ENCODE assay signal across 9 cellular contexts in the genomic region with DNA sequence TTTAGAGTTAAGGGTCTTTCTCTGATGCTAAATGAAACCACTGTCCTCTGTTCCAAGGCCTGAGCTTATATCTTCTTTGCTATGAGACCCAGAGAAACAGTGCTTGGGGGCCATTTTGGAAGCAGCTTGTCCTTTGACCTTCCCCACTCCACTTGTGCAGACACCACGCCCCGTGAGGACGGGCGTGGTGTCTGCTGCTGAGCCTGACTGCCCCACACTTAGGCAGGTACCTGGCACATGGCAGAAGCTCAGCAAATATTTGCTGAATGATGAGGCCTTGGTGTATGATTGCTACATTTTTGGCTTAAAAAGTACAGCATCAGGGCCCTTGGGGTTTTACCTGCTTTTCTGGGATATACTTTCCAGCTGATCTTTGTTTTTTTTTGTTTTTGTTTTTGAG.
DNase-seq lines count a peak whose midpoint lies in the region; ATAC-seq, FAIRE-seq and TF ChIP-seq lines count a peak whose summit lies in the region.
"Had no signal": no experiment of that assay in that cellular context is flagged by ENCODE, and none has a peak within 500 bp of the region (broad histone marks: within the 10 kb centered on the region; RNA-seq: fewer than 3 reads in every experiment).

No MANE protein-coding gene starts in this region.

- H3K4me2 ChIP-seq in HepG2 (ENCODE audit: low read depth, low read length) = no peak overlapping the region

- no peaks in the 10 kb centered on the region for H3K27me3 Mint-ChIP-seq in activated T-cell treated with anti-CD3 and anti-CD28 coated beads, Interleukin-2, amount 50 U/mL, for 72 hours (ENCODE audit: low read depth)

- CTCF ChIA-PET in HepG2 (lab: Yijun Ruan, JAX; ENCODE audit: low intra/inter-chr PET ratio, low total read pairs) = no interaction called here

- intact Hi-C loops in HepG2 (cut with micrococcal nuclease; ENCODE audit: unreplicated experiment) = no loop called here

- peaks cover 3% of the 10 kb centered on the region; the same call in 1 of the 2 replicates for H4K20me1 ChIP-seq in HepG2 (ENCODE audit: insufficient read depth, low read length)

- H3K36me3 Mint-ChIP-seq in activated T-cell treated with anti-CD3 and anti-CD28 coated beads, Interleukin-2, amount 50 U/mL, for 72 hours (ENCODE audit: insufficient read depth in 2 of 2) = peaks cover 2 to 12% of the 10 kb centered on the region in 2 donors
- peaks cover 6 to 21% of the 10 kb centered on the region in 2 donors for H3K36me3 Mint-ChIP-seq in activated naive CD4-positive, alpha-beta T cell treated with anti-CD3 and anti-CD28 coated beads, Interleukin-2, amount 50 U/mL, for 72 hours

- H3K4me1 Mint-ChIP-seq in activated T-cell treated with anti-CD3 and anti-CD28 coated beads, Interleukin-2, amount 50 U/mL, for 72 hours (ENCODE audit: low read depth) = peaks cover 96% of the 10 kb centered on the region

- peaks cover 23% of the 10 kb centered on the region for H3K79me2 ChIP-seq in HepG2 (ENCODE audit: insufficient read depth, low read length)

- TF ChIP-seq EP300 in HepG2 (IDR thresholded peaks at IDR 0.05; ENCODE audit: low read depth in 2 of 2, low read length in 2 of 2) (no peak), HepG2 (CRISPR knock-in tag; IDR thresholded peaks at IDR 0.05; ENCODE audit: borderline replicate concordance) (no peak), upper lobe of left lung (IDR thresholded peaks at IDR 0.05) (no peak)

- in situ Hi-C loops in HepG2 (cut with HindIII; ENCODE audit: extremely low pct_ligation_motif_present, low pct_unique_long_range_greater_than_20kb) = no loop called here

- no TSS peak for BruUV-seq in HepG2 (replicated peaks; lab: Mats Ljungman, UMichigan)

- no peaks in the 10 kb centered on the region for H3K27me3 ChIP-seq in HepG2 (ENCODE audit: control insufficient read depth in 1 of 2, insufficient read depth in 2 of 2, low read length in 2 of 2)
- H3K27me3 ChIP-seq in upper lobe of left lung = no peaks in the 10 kb centered on the region
- H3K27me3 ChIP-seq: gastrocnemius medialis had no signal

- H3K36me3 ChIP-seq in HepG2 (replicated peaks in 1 of 2; ENCODE audit: control insufficient read depth in 1 of 2, insufficient read depth in 2 of 2, low read length in 2 of 2) (peaks cover 3% of the 10 kb centered on the region in 2 experiments; a peak in 3 of 5 replicates), upper lobe of left lung (peaks cover 0 to 3% (median 2%) of the 10 kb centered on the region in 4 donors)
- H3K36me3 ChIP-seq: gastrocnemius medialis had no signal

- peak overlapping the region; percentile 87 for H3K27ac Mint-ChIP-seq in activated T-cell treated with anti-CD3 and anti-CD28 coated beads, Interleukin-2, amount 50 U/mL, for 72 hours
- peak overlapping the region; percentile 88 to 90 for H3K27ac Mint-ChIP-seq in activated naive CD4-positive, alpha-beta T cell treated with anti-CD3 and anti-CD28 coated beads, Interleukin-2, amount 50 U/mL, for 72 hours

- peak overlapping the region; percentile 79 to 80 for H3K4me3 Mint-ChIP-seq in activated T-cell treated with anti-CD3 and anti-CD28 coated beads, Interleukin-2, amount 50 U/mL, for 72 hours

- TF ChIP-seq POLR2A in HepG2 (IDR thresholded peaks at IDR 0.05; ENCODE audit: insufficient read depth in 1 of 2, low read depth in 2 of 2, low read length in 2 of 2) (no peak), upper lobe of left lung (IDR thresholded peaks at IDR 0.05) (no peak)

- DNase-seq in activated T-cell treated with anti-CD3 and anti-CD28 coated beads, Interleukin-2, amount 50 U/mL, for 72 hours = no peak
- no peak for DNase-seq in activated T-cell treated with anti-CD3 and anti-CD28 coated beads for 4 hours
- no peak for DNase-seq in activated naive CD4-positive, alpha-beta T cell treated with anti-CD3 and anti-CD28 coated beads, Interleukin-2, amount 50 U/mL, for 72 hours (ENCODE audit: low spot score in 2 of 2)
- no peak for DNase-seq in HepG2 (ENCODE audit: low spot score)
- DNase-seq in upper lobe of left lung = no peak
- no peak for DNase-seq in DMS 273 treated with DMSO at 0.1 percent for 48 hours (lab: John Stamatoyannopoulos, UW)

- H3K4me1 ChIP-seq in HepG2 (ENCODE audit: insufficient read depth, low read length) = peaks cover 63% of the 10 kb centered on the region
- H3K4me1 ChIP-seq in upper lobe of left lung = peaks cover 51 to 80% (median 69%) of the 10 kb centered on the region in 4 donors

- no peak for FAIRE-seq in HepG2 (lab: Jason Lieb, UNC)

- H3K9me3 ChIP-seq in HepG2 (ENCODE audit: low read length) (no peaks in the 10 kb centered on the region), upper lobe of left lung (no peaks in the 10 kb centered on the region)
- H3K9me3 ChIP-seq: gastrocnemius medialis had no signal

- POLR2A ChIA-PET in HepG2 (lab: Yijun Ruan, JAX) = no interaction called here

- no peak overlapping the region for H2AFZ ChIP-seq in HepG2 (ENCODE audit: low read length)

- TF ChIP-seq CTCF in HepG2 (CRISPR knock-in tag; IDR thresholded peaks at IDR 0.05) (no peak), upper lobe of left lung (IDR thresholded peaks at IDR 0.05) (no peak)

- 83% methylated on average over 4 of the region's 4 CpGs for WGBS in HepG2 (ENCODE audit: low lambda C conversion rate)
- WGBS in upper lobe of left lung, 2 donors = 46 to 69% methylated on average over 4 of the region's 4 CpGs

- H3K27ac ChIP-seq in HepG2 (ENCODE audit: extremely low read length, insufficient read depth, low read length) (no peak overlapping the region), upper lobe of left lung (peak overlapping the region; percentile 53 to 79 (median 76))

- H3K9ac ChIP-seq in HepG2 (ENCODE audit: insufficient read depth, low read depth, low read length) = no peak overlapping the region

- no peak for TF ChIP-seq RAD21 in HepG2 (CRISPR knock-in tag; IDR thresholded peaks at IDR 0.05)

- no peak for ATAC-seq in activated T-cell treated with anti-CD3 and anti-CD28 coated beads, Interleukin-2, amount 50 U/mL, for 72 hours (replicated peaks in 1 of 2)
- ATAC-seq in activated naive CD4-positive, alpha-beta T cell treated with anti-CD3 and anti-CD28 coated beads, Interleukin-2, amount 50 U/mL, for 72 hours = no peak
- ATAC-seq in HepG2 (peak; percentile 24; the same call in 1 of the 3 replicates), upper lobe of left lung (ENCODE audit: low FRiP score in 2 of 2) (no peak), GM21447 (IDR thresholded peaks at IDR 0.05; ENCODE audit: unreplicated experiment) (no peak), HG02588 (IDR thresholded peaks at IDR 0.05; ENCODE audit: unreplicated experiment) (no peak)

- H3K4me3 ChIP-seq in HepG2 (replicated peaks in 1 of 3; ENCODE audit: insufficient read depth in 1 of 3, low read depth in 2 of 3, low read length in 3 of 3) = no peak overlapping the region
- H3K4me3 ChIP-seq in upper lobe of left lung = peak overlapping the region in 2 of 4 donors; percentile 3 to 25

- H3K9me3 Mint-ChIP-seq in activated T-cell treated with anti-CD3 and anti-CD28 coated beads, Interleukin-2, amount 50 U/mL, for 72 hours = peaks cover 2 to 3% of the 10 kb centered on the region in 2 donors
- H3K9me3 Mint-ChIP-seq in activated naive CD4-positive, alpha-beta T cell treated with anti-CD3 and anti-CD28 coated beads, Interleukin-2, amount 50 U/mL, for 72 hours = peaks cover 0 to 5% of the 10 kb centered on the region in 2 donors

TF ChIP-seq in HepG2, 621 proteins besides CTCF, POLR2A, EP300 and RAD21:
- TF ChIP-seq FOSL2 (CRISPR knock-in tag; IDR thresholded peaks at IDR 0.05) = peak; percentile 36
- TF ChIP-seq, protein P1, sequence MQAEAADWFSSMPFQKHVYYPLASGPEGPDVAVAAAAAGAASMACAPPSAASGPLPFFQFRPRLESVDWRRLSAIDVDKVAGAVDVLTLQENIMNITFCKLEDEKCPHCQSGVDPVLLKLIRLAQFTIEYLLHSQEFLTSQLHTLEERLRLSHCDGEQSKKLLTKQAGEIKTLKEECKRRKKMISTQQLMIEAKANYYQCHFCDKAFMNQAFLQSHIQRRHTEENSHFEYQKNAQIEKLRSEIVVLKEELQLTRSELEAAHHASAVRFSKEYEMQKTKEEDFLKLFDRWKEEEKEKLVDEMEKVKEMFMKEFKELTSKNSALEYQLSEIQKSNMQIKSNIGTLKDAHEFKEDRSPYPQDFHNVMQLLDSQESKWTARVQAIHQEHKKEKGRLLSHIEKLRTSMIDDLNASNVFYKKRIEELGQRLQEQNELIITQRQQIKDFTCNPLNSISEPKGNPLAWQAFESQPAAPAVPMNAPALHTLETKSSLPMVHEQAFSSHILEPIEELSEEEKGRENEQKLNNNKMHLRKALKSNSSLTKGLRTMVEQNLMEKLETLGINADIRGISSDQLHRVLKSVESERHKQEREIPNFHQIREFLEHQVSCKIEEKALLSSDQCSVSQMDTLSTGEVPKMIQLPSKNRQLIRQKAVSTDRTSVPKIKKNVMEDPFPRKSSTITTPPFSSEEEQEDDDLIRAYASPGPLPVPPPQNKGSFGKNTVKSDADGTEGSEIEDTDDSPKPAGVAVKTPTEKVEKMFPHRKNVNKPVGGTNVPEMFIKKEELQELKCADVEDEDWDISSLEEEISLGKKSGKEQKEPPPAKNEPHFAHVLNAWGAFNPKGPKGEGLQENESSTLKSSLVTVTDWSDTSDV (CRISPR knock-in tag; IDR thresholded peaks at IDR 0.05) = no peak
